8 cellular contexts compared by ENCODE assay signal in the genomic region with DNA sequence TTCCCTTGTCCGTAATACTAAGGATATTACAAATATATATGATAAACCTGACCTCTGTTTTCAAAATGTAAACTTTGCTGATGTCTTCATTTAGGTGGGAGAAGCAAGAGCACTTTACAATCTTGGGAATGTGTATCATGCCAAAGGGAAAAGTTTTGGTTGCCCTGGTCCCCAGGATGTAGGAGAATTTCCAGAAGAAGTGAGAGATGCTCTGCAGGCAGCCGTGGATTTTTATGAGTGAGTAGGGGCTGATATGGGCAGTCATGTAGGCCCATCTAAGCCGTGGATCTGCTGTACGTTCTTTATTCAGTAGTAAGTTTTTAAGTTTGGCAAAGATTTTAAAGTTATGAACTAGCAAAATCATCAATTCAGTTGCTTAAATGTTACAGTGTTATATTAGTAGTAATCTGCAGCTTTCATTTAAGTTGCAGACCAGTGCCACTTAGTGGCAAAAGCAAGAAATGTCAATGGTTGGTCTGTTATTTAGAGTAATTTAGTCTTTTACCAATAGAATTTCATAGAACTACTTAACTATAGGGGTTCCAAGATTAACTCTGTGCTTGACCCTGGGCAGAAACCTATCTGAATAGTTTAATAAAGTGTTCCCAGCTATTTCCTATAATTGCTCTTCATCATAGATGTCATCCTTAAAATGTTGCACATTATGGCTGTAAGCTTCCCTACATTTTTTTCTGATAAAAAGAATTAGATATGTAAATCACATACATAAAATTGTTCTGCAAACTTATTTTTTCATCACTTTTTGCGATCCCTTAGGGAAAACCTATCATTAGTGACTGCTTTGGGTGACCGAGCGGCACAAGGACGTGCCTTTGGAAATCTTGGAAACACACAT. TPM values are rescaled to one million over a fixed set of nuclear protein-coding genes. Genes with fewer than 3 reads are reported as not detected.
DNase-seq lines count a peak whose midpoint lies in the region; ATAC-seq, FAIRE-seq and TF ChIP-seq lines count a peak whose summit lies in the region.

No MANE protein-coding gene starts in this region.

- TF ChIP-seq RAD21 in HepG2 (CRISPR knock-in tag; IDR thresholded peaks at IDR 0.05), result peak; percentile 56

- TF ChIP-seq CTCF in GM12874 (IDR thresholded peaks at IDR 0.05; ENCODE audit: insufficient read depth, low read depth, low read length), result peak; percentile 50; the same call in 1 of the 2 replicates
- peak; percentile 54; the same call in 1 of the 2 replicates for TF ChIP-seq CTCF in KMS-11 (conservative IDR thresholded peaks at IDR 0.05; ENCODE audit: low read depth, low read length)
- TF ChIP-seq CTCF in Peyer's patch (IDR thresholded peaks at IDR 0.05), result peak in 5 of 6 experiments; percentile 66 to 91 (median 81)
- TF ChIP-seq CTCF in HepG2 (CRISPR knock-in tag; IDR thresholded peaks at IDR 0.05), result peak; percentile 67
- TF ChIP-seq CTCF in transverse colon (IDR thresholded peaks at IDR 0.05), result peak; percentile 62 to 77 (median 73)

- H3K27me3 ChIP-seq in KMS-11 (ENCODE audit: insufficient read depth, low read depth), result no peaks in the 10 kb centered on the region
- H3K27me3 ChIP-seq in Peyer's patch, result no peaks in the 10 kb centered on the region
- H3K27me3 ChIP-seq in HepG2 (ENCODE audit: control insufficient read depth in 1 of 2, insufficient read depth in 2 of 2, low read length in 2 of 2), result no peaks in the 10 kb centered on the region
- H3K27me3 ChIP-seq in transverse colon, result no peaks in the 10 kb centered on the region

- WGBS in HepG2 (ENCODE audit: low lambda C conversion rate), result 69% methylated on average over 8 of the region's 8 CpGs
- WGBS in transverse colon (ENCODE audit: low coverage in 1 of 2), 2 donors, result 63 to 71% methylated on average over 7 to 8 of the region's 8 CpGs

- TF ChIP-seq POLR2A in Peyer's patch (IDR thresholded peaks at IDR 0.05) (no peak), HepG2 (IDR thresholded peaks at IDR 0.05; ENCODE audit: insufficient read depth in 1 of 2, low read depth in 2 of 2, low read length in 2 of 2) (no peak), transverse colon (IDR thresholded peaks at IDR 0.05) (no peak)

- ATAC-seq in HepG2, result peak; percentile 70

- DNase-seq in AML-193 (lab: John Stamatoyannopoulos, UW), result peak; percentile 78 to 84
- peak in 1 of 3 donors; percentile 57 for DNase-seq in Peyer's patch
- DNase-seq in cerebellum (ENCODE audit: low spot score), result peak; percentile 67
- peak; percentile 60 for DNase-seq in HepG2 (ENCODE audit: low spot score)
- DNase-seq in transverse colon, result peak; percentile 16
- DNase-seq in HuH-7 (ENCODE audit: low spot score), result no peak

- H3K4me2 ChIP-seq in KMS-11 (no peak overlapping the region), HepG2 (ENCODE audit: low read depth, low read length) (no peak overlapping the region)

- H3K4me3 ChIP-seq in KMS-11 (IDR thresholded peaks at IDR 0.05; ENCODE audit: insufficient read depth, low read depth, low read length) (no peak overlapping the region), Peyer's patch (no peak overlapping the region), HepG2 (replicated peaks in 1 of 3; ENCODE audit: insufficient read depth in 1 of 3, low read depth in 2 of 3, low read length in 3 of 3) (no peak overlapping the region), transverse colon (no peak overlapping the region)

- H3K27ac ChIP-seq in KMS-11 (no peak overlapping the region), Peyer's patch (no peak overlapping the region), HepG2 (ENCODE audit: extremely low read length, insufficient read depth, low read length) (no peak overlapping the region), transverse colon (peak overlapping the region in 1 of 4 donors; percentile 3)

- no TSS peak for BruUV-seq in HepG2 (replicated peaks; lab: Mats Ljungman, UMichigan)

- no peaks in the 10 kb centered on the region for H3K79me2 ChIP-seq in KMS-11 (ENCODE audit: insufficient read depth, low read depth)
- no peaks in the 10 kb centered on the region for H3K79me2 ChIP-seq in HepG2 (ENCODE audit: insufficient read depth, low read length)

- POLR2A ChIA-PET in HepG2 (lab: Yijun Ruan, JAX), result no interaction called here

- H4K20me1 ChIP-seq in KMS-11 (ENCODE audit: insufficient read depth) (no peaks in the 10 kb centered on the region), HepG2 (ENCODE audit: insufficient read depth, low read length) (no peaks in the 10 kb centered on the region)

- H3K9ac ChIP-seq in KMS-11 (no peak overlapping the region), HepG2 (ENCODE audit: insufficient read depth, low read depth, low read length) (no peak overlapping the region)

- TF ChIP-seq EP300 in HepG2 (IDR thresholded peaks at IDR 0.05; ENCODE audit: low read depth in 2 of 2, low read length in 2 of 2) (no peak), HepG2 (CRISPR knock-in tag; IDR thresholded peaks at IDR 0.05; ENCODE audit: borderline replicate concordance) (no peak), transverse colon (IDR thresholded peaks at IDR 0.05; ENCODE audit: low read depth) (no peak)

- CTCF ChIA-PET in HepG2 (lab: Yijun Ruan, JAX; ENCODE audit: low intra/inter-chr PET ratio, low total read pairs), result interaction anchor here (0.9 to 4.2 kb wide), 2 partner anchors 70 to 77 kb away, joined by 3 to 66 read pairs; no protein-coding TSS in a partner anchor

- H2AFZ ChIP-seq in KMS-11 (ENCODE audit: low read depth) (no peak overlapping the region), HepG2 (ENCODE audit: low read length) (no peak overlapping the region)

- H3K36me3 ChIP-seq in KMS-11 (ENCODE audit: insufficient read depth) (no peaks in the 10 kb centered on the region), Peyer's patch (no peaks in the 10 kb centered on the region), HepG2 (replicated peaks in 1 of 2; ENCODE audit: control insufficient read depth in 1 of 2, insufficient read depth in 2 of 2, low read length in 2 of 2) (peaks cover 0 to 15% of the 10 kb centered on the region in 2 experiments; a peak in 3 of 5 replicates), transverse colon (peaks cover 0 to 13% (median 0%) of the 10 kb centered on the region in 4 donors)

- FAIRE-seq in HepG2 (lab: Jason Lieb, UNC), result peak; percentile 40

- in situ Hi-C loops in HepG2 (cut with HindIII; ENCODE audit: extremely low pct_ligation_motif_present, low pct_unique_long_range_greater_than_20kb), result no loop called here
- in situ Hi-C loops in transverse colon (cut with MboI; ENCODE audit: low pct_ligation_motif_present in 1 of 4, low pct_unique_long_range_greater_than_20kb in 1 of 4, low sequenced_read_pairs in 3 of 4), result loop anchor here in 3 of 4 donors (5.0 to 10.0 kb wide), 3 partner anchors 63 to 81 kb away; no protein-coding TSS in a partner anchor

- H3K4me1 ChIP-seq in KMS-11 (ENCODE audit: low read depth, poor library complexity, severe bottlenecking) (no peaks in the 10 kb centered on the region), Peyer's patch (no peaks in the 10 kb centered on the region), HepG2 (ENCODE audit: insufficient read depth, low read length) (no peaks in the 10 kb centered on the region), transverse colon (peaks cover 0 to 16% (median 0%) of the 10 kb centered on the region in 4 donors)

- H3K9me3 ChIP-seq in Peyer's patch, result no peaks in the 10 kb centered on the region
- no peaks in the 10 kb centered on the region for H3K9me3 ChIP-seq in HepG2 (ENCODE audit: low read length)
- H3K9me3 ChIP-seq in transverse colon, result no peaks in the 10 kb centered on the region

- intact Hi-C loops in HepG2 (cut with micrococcal nuclease; ENCODE audit: unreplicated experiment), result loop anchor here (1.0 to 2.0 kb wide), 2 partner anchors 70 to 385 kb away; no protein-coding TSS in a partner anchor
- intact Hi-C loops in transverse colon (cut with DNase I; ENCODE audit: low total_unique reads), result loop anchor here (2.0 kb wide), 1 partner anchor 69 kb away; no protein-coding TSS in a partner anchor

RNA-seq across cellular contexts. Expression of gene GPSM2, which starts 21.3 kb away (rescaled TPM):
- total RNA-seq in Peyer's patch, result 10 to 100 TPM; 23.1 to 24.9 (median 23.9) TPM
- total RNA-seq in cerebellum, result 48.0 TPM
- total RNA-seq in HepG2 (2016; rRNA removed; fragmentation: Illumina TruSeq; extraction: Trizol), result 24.8 and 26.4 TPM in 2 replicates
- 13.7 and 15.4 TPM in 2 replicates for total RNA-seq in HepG2 (2016; cell fraction: cytosol; rRNA removed; fragmentation: Illumina TruSeq; extraction: Trizol; ENCODE audit: low read depth)
- total RNA-seq in HepG2 (2016; cell fraction: insoluble cytoplasmic fraction; rRNA removed; fragmentation: Illumina TruSeq; extraction: Trizol), result 24.3 and 29.3 TPM in 2 replicates
- total RNA-seq in HepG2 (2016; cell fraction: membrane; rRNA removed; fragmentation: Illumina TruSeq; extraction: Trizol), result 23.4 and 25.5 TPM in 2 replicates
- 10.7 and 16.0 TPM in 2 replicates for total RNA-seq in HepG2 (2016; cell fraction: nucleus; rRNA removed; fragmentation: Illumina TruSeq; extraction: Trizol)
- polyA plus RNA-seq in HepG2 (2011; rRNA removed), result 6.0 and 7.7 TPM in 2 replicates
- polyA plus RNA-seq in HepG2 (2011; cell fraction: cytosol; rRNA removed), result 4.2 and 5.3 TPM in 2 replicates
- polyA plus RNA-seq in HepG2 (2011; cell fraction: nucleus; rRNA removed), result 2.2 and 3.7 TPM in 2 replicates
- polyA plus RNA-seq in HepG2 (2012), result 4.7 and 9.4 TPM in 2 replicates
- polyA plus RNA-seq in HepG2 (2016; cell fraction: cytosol; fragmentation: Illumina TruSeq; extraction: Trizol; ENCODE audit: low read depth), result 6.2 and 7.5 TPM in 2 replicates
- polyA plus RNA-seq in HepG2 (2016; cell fraction: insoluble cytoplasmic fraction; fragmentation: Illumina TruSeq; extraction: Trizol; ENCODE audit: low read depth), result 20.3 and 21.7 TPM in 2 replicates
- polyA plus RNA-seq in HepG2 (2016; cell fraction: membrane; fragmentation: Illumina TruSeq; extraction: Trizol; ENCODE audit: low read depth), result 13.4 and 14.7 TPM in 2 replicates
- polyA plus RNA-seq in HepG2 (2016; cell fraction: nucleus; fragmentation: Illumina TruSeq; extraction: Trizol; ENCODE audit: insufficient read depth, low read depth), result 8.5 and 10.3 TPM in 2 replicates
- 6.8 and 30.4 TPM in 2 replicates for polyA minus RNA-seq in HepG2 (2011; rRNA and poly(A)+ RNA removed; ENCODE audit: low replicate concordance)
- polyA minus RNA-seq in HepG2 (2011; cell fraction: cytosol; rRNA and poly(A)+ RNA removed), result 8.4 and 11.8 TPM in 2 replicates
- polyA minus RNA-seq in HepG2 (2011; cell fraction: nucleus; rRNA and poly(A)+ RNA removed), result 7.2 and 10.9 TPM in 2 replicates
- total RNA-seq in transverse colon, result 10 to 100 TPM in 3 of 4 donors, 1 to 10 TPM in 1; 9.7 to 31.0 (median 23.8) TPM

RNA-seq across cellular contexts. Expression of gene AKNAD1, which starts 41.2 kb away (rescaled TPM):
- total RNA-seq in Peyer's patch, result not detected
- 1.3 TPM for total RNA-seq in cerebellum
- total RNA-seq in HepG2 (2016; rRNA removed; fragmentation: Illumina TruSeq; extraction: Trizol), result not detected in 2 replicates
- not detected in 2 replicates for total RNA-seq in HepG2 (2016; cell fraction: cytosol; rRNA removed; fragmentation: Illumina TruSeq; extraction: Trizol; ENCODE audit: low read depth)
- total RNA-seq in HepG2 (2016; cell fraction: insoluble cytoplasmic fraction; rRNA removed; fragmentation: Illumina TruSeq; extraction: Trizol), result not detected in 2 replicates
- total RNA-seq in HepG2 (2016; cell fraction: membrane; rRNA removed; fragmentation: Illumina TruSeq; extraction: Trizol), result not detected in 2 replicates
- total RNA-seq in HepG2 (2016; cell fraction: nucleus; rRNA removed; fragmentation: Illumina TruSeq; extraction: Trizol), result not detected in 2 replicates
- not detected in 2 replicates for polyA plus RNA-seq in HepG2 (2011; rRNA removed)
- polyA plus RNA-seq in HepG2 (2011; cell fraction: cytosol; rRNA removed), result not detected in 2 replicates
- not detected in 2 replicates for polyA plus RNA-seq in HepG2 (2011; cell fraction: nucleus; rRNA removed)
- polyA plus RNA-seq in HepG2 (2012), result not detected in 2 replicates
- polyA plus RNA-seq in HepG2 (2016; cell fraction: cytosol; fragmentation: Illumina TruSeq; extraction: Trizol; ENCODE audit: low read depth), result not detected in 2 replicates
- not detected in 2 replicates for polyA plus RNA-seq in HepG2 (2016; cell fraction: insoluble cytoplasmic fraction; fragmentation: Illumina TruSeq; extraction: Trizol; ENCODE audit: low read depth)
- polyA plus RNA-seq in HepG2 (2016; cell fraction: membrane; fragmentation: Illumina TruSeq; extraction: Trizol; ENCODE audit: low read depth), result not detected in 2 replicates
- not detected in 2 replicates for polyA plus RNA-seq in HepG2 (2016; cell fraction: nucleus; fragmentation: Illumina TruSeq; extraction: Trizol; ENCODE audit: insufficient read depth, low read depth)
- 0.09 TPM in 1 of 2 replicates, not detected in the other for polyA minus RNA-seq in HepG2 (2011; rRNA and poly(A)+ RNA removed; ENCODE audit: low replicate concordance)
- polyA minus RNA-seq in HepG2 (2011; cell fraction: cytosol; rRNA and poly(A)+ RNA removed), result not detected in 2 replicates
- polyA minus RNA-seq in HepG2 (2011; cell fraction: nucleus; rRNA and poly(A)+ RNA removed), result 1.0 TPM in 1 of 2 replicates, not detected in the other
- not detected for total RNA-seq in transverse colon
